ENCODE assay signal across 8 cellular contexts in genomic region chr14:74979442-74980397, GRCh38. TPM values are rescaled to one million over a fixed set of nuclear protein-coding genes. Genes with fewer than 3 reads are reported as not detected.
DNase-seq lines count a peak whose midpoint lies in the region; ATAC-seq and TF ChIP-seq lines count a peak whose summit lies in the region.
"Had no signal": no experiment of that assay in that cellular context is flagged by ENCODE, and none has a peak within 500 bp of the region (broad histone marks: within the 10 kb centered on the region; RNA-seq: fewer than 3 reads in every experiment).

No MANE protein-coding gene starts in this region.

- no peak overlapping the region for H3K9ac ChIP-seq in Karpas-422 (ENCODE audit: low read length)

- no peak overlapping the region for H3K4me3 ChIP-seq in Karpas-422 (ENCODE audit: low read length)
- no peak overlapping the region for H3K4me3 ChIP-seq in hepatocyte
- no peak overlapping the region for H3K4me3 ChIP-seq in thoracic aorta

- H3K9me3 ChIP-seq in Karpas-422 (ENCODE audit: low read length) (no peaks in the 10 kb centered on the region), hepatocyte (ENCODE audit: low read depth) (no peaks in the 10 kb centered on the region), thoracic aorta (no peaks in the 10 kb centered on the region)

- H3K79me2 ChIP-seq in Karpas-422 (ENCODE audit: low read length) (no peaks in the 10 kb centered on the region), hepatocyte (no peaks in the 10 kb centered on the region)

- H3K9me2 ChIP-seq in Karpas-422 (replicated peaks; ENCODE audit: insufficient read depth, low read length), result no peaks in the 10 kb centered on the region
- no peaks in the 10 kb centered on the region for H3K9me2 ChIP-seq in hepatocyte (replicated peaks; ENCODE audit: insufficient read depth)

- TF ChIP-seq CTCF in hepatocyte (IDR thresholded peaks at IDR 0.05; ENCODE audit: poor library complexity), result peak; percentile 19
- peak; percentile 32 for TF ChIP-seq CTCF in thoracic aorta (IDR thresholded peaks at IDR 0.05)

- DNase-seq in Karpas-422 (peak; percentile 68), T1000 (lab: John Stamatoyannopoulos, UW) (peak; percentile 78), hepatocyte (ENCODE audit: low spot score) (peak; percentile 63), thoracic aorta (ENCODE audit: low spot score) (no peak), globus pallidus (ENCODE audit: low spot score) (no peak)
- no peak for DNase-seq in stimulated activated CD4-positive, alpha-beta T cell treated with anti-CD3 and anti-CD28 coated beads, Interleukin-1b, Interleukin-23, amount 100 ng/mL, for 48 hours
- DNase-seq in activated CD4-positive, alpha-beta T cell treated with anti-CD3 and anti-CD28 coated beads for 48 hours, result no peak
- DNase-seq: NCI-H1048 had no signal

- 62% methylated on average over 23 of the region's 23 CpGs for WGBS in hepatocyte (ENCODE audit: low lambda C conversion rate, missing lambda C conversion rate)

- H3K27me3 ChIP-seq in Karpas-422 (ENCODE audit: low read length), result no peaks in the 10 kb centered on the region
- H3K27me3 ChIP-seq in hepatocyte, result no peaks in the 10 kb centered on the region
- no peaks in the 10 kb centered on the region for H3K27me3 ChIP-seq in thoracic aorta (replicated peaks; ENCODE audit: insufficient read depth)

- H3K27ac ChIP-seq in Karpas-422 (ENCODE audit: low read length) (no peak overlapping the region), hepatocyte (peak overlapping the region; percentile 77), thoracic aorta (peak overlapping the region; percentile 90 to 96)

- H3K4me2 ChIP-seq in Karpas-422 (ENCODE audit: low read depth, low read length, poor library complexity, severe bottlenecking), result no peak overlapping the region
- H3K4me2 ChIP-seq in hepatocyte, result no peak overlapping the region

- H2AFZ ChIP-seq in Karpas-422 (ENCODE audit: low read length), result no peak overlapping the region; the same call in 1 of the 2 replicates
- H2AFZ ChIP-seq in hepatocyte, result no peak overlapping the region

- H4K20me1 ChIP-seq in Karpas-422 (ENCODE audit: insufficient read depth, low read depth, low read length) (no peaks in the 10 kb centered on the region), hepatocyte (ENCODE audit: insufficient read depth, poor library complexity, severe bottlenecking) (no peaks in the 10 kb centered on the region)

- H3K36me3 ChIP-seq in Karpas-422 (ENCODE audit: insufficient read depth, low read length), result no peaks in the 10 kb centered on the region
- H3K36me3 ChIP-seq in hepatocyte (replicated peaks; ENCODE audit: insufficient read depth, low read depth), result no peaks in the 10 kb centered on the region
- H3K36me3 ChIP-seq in thoracic aorta, result no peaks in the 10 kb centered on the region

- peak; percentile 13 for ATAC-seq in thoracic aorta (ENCODE audit: insufficient number of reproducible peaks, low FRiP score, low read depth)

- H3K4me1 ChIP-seq in Karpas-422 (ENCODE audit: low read length) (no peaks in the 10 kb centered on the region), hepatocyte (ENCODE audit: insufficient read depth) (peaks cover 45% of the 10 kb centered on the region), thoracic aorta (ENCODE audit: control insufficient read depth in 1 of 2, low read depth in 2 of 2) (peaks cover 29 to 67% of the 10 kb centered on the region in 2 donors)

RNA-seq across cellular contexts. Expression of gene EIF2B2, which starts 23.0 kb away (rescaled TPM):
- total RNA-seq in Karpas-422 (2014; rRNA removed; shearing (Covaris generic); ENCODE audit: low replicate concordance), result 86.5 and 106 TPM in 2 replicates
- total RNA-seq in hepatocyte (35.7 and 45.2 TPM in 2 replicates), thoracic aorta (10 to 100 TPM; 32.7 to 39.8 TPM)
- polyA plus RNA-seq in hepatocyte, result 75.6 and 93.2 TPM in 2 replicates

RNA-seq across cellular contexts. Expression of gene PGF, which starts 24.3 kb away (rescaled TPM):
- total RNA-seq in Karpas-422 (2014; rRNA removed; shearing (Covaris generic); ENCODE audit: low replicate concordance), result 3.5 and 8.3 TPM in 2 replicates
- total RNA-seq in hepatocyte (25.0 and 25.2 TPM in 2 replicates), thoracic aorta (10 to 100 TPM; 34.4 to 75.3 TPM)
- 31.0 and 33.0 TPM in 2 replicates for polyA plus RNA-seq in hepatocyte

RNA-seq across cellular contexts. Expression of gene RPS6KL1, which starts 56.7 kb away (rescaled TPM):
- total RNA-seq in Karpas-422 (2014; rRNA removed; shearing (Covaris generic); ENCODE audit: low replicate concordance), result 34.3 and 60.2 TPM in 2 replicates
- total RNA-seq in hepatocyte, result 0.57 and 1.2 TPM in 2 replicates
- polyA plus RNA-seq in hepatocyte, result 0.18 and 1.5 TPM in 2 replicates
- 10 to 100 TPM in 1 of 2 donors, 1 to 10 TPM in 1; 9.4 to 17.6 TPM for total RNA-seq in thoracic aorta

Comparison
In these comparisons a context has a peak if more than half of its experiments do, and no peak if none do; other contexts are left out.
1. DNase-seq: peak in Karpas-422 (single experiment), T1000 (single experiment) and hepatocyte (single experiment); none in thoracic aorta (single experiment), globus pallidus (single experiment), stimulated activated CD4-positive, alpha-beta T cell treated with anti-CD3 and anti-CD28 coated beads, Interleukin-1b, Interleukin-23, amount 100 ng/mL, for 48 hours (single experiment) and activated CD4-positive, alpha-beta T cell treated with anti-CD3 and anti-CD28 coated beads for 48 hours (single experiment).